19 cellular contexts compared by ENCODE assay signal in the genomic region with DNA sequence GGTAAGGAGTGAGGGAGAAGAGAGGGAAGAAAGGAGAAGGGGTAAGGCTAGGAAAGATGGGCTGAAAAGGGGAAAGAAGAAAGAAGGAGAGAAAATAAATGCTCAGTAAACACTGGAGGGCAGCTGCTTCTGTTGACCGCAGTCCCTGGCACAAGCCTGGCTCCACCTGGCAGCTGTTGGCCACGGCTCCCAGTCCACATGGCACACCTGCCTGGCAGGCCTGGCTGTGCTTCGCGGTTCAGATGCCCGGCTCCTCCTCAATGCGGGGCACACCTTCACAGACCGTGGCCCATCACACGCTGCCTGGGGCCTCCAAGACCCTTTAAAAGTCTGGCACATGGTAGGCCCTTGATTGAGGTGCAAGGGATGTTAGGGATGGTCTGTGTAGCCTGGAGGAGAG.
DNase-seq lines count a peak whose midpoint lies in the region; FAIRE-seq and TF ChIP-seq lines count a peak whose summit lies in the region.
"Had no signal": no experiment of that assay in that cellular context is flagged by ENCODE, and none has a peak within 500 bp of the region (broad histone marks: within the 10 kb centered on the region; RNA-seq: fewer than 3 reads in every experiment).

No MANE protein-coding gene starts in this region.

- no peak overlapping the region for H3K9ac ChIP-seq in kidney (ENCODE audit: low read length in 2 of 2)

- peak; percentile 26 for DNase-seq in DMS53 (lab: John Stamatoyannopoulos, UW)
- DNase-seq in DMS53 treated with DMSO at 0.1 percent for 48 hours (lab: John Stamatoyannopoulos, UW; ENCODE audit: unreplicated experiment): no peak
- DNase-seq in NCI-H774 (lab: John Stamatoyannopoulos, UW): peak; percentile 18
- peak; percentile 77 for DNase-seq in kidney
- DNase-seq in small intestine: peak; percentile 20
- DNase-seq in H7: no peak
- DNase-seq in activated effector memory CD4-positive, alpha-beta T cell treated with anti-CD3 and anti-CD28 coated beads, Interleukin-2, amount 50 U/mL, for 16 hours: no peak
- DNase-seq in esophagus muscularis mucosa (ENCODE audit: extremely low spot score): no peak
- DNase-seq: BE2C; CD8-positive, alpha-beta memory T cell; GDM1; NCI-H1436; NCI-H446; Right ventricle myocardium superior had no signal

- no peak for TF ChIP-seq EP300 in esophagus muscularis mucosa (IDR thresholded peaks at IDR 0.05)

- H3K4me1 ChIP-seq in kidney (ENCODE audit: control insufficient read depth in 1 of 2, insufficient read depth in 1 of 2, low read depth in 1 of 2, low read length in 2 of 2) (peaks cover 0 to 2% of the 10 kb centered on the region in 2 donors), small intestine (ENCODE audit: control insufficient read depth in 2 of 2, insufficient read depth in 1 of 2, low read depth in 1 of 2, low read length in 1 of 2) (no peaks in the 10 kb centered on the region), esophagus muscularis mucosa (peaks cover 17 to 27% (median 25%) of the 10 kb centered on the region in 4 donors)
- H3K4me1 ChIP-seq: Peyer's patch had no signal

- H3K9me3 ChIP-seq in kidney (ENCODE audit: control insufficient read depth in 1 of 2, low read length in 2 of 2): no peaks in the 10 kb centered on the region
- no peaks in the 10 kb centered on the region for H3K9me3 ChIP-seq in small intestine (ENCODE audit: control insufficient read depth, low read depth)
- H3K9me3 ChIP-seq in esophagus muscularis mucosa: no peaks in the 10 kb centered on the region
- H3K9me3 ChIP-seq: BE2C, Peyer's patch had no signal

- intact Hi-C loops in kidney (cut with DNase I): no loop called here
- intact Hi-C loops in esophagus muscularis mucosa (cut with DNase I): no loop called here

- no peak for TF ChIP-seq POLR2A in esophagus muscularis mucosa (IDR thresholded peaks at IDR 0.05; ENCODE audit: low read depth)

- H3K27ac ChIP-seq in kidney (ENCODE audit: low read depth in 2 of 2, low read length in 2 of 2) (no peak overlapping the region), small intestine (ENCODE audit: low read depth in 1 of 2, low read length in 1 of 2) (no peak overlapping the region), esophagus muscularis mucosa (replicated peaks in 1 of 4) (no peak overlapping the region)
- H3K27ac ChIP-seq: 22Rv1, Peyer's patch had no signal

- no peak for FAIRE-seq in kidney (lab: Jason Lieb, UNC)
- FAIRE-seq in small intestine (lab: Jason Lieb, UNC): no peak
- FAIRE-seq: GM12878, K562 had no signal

- H3K36me3 ChIP-seq in kidney (ENCODE audit: control insufficient read depth in 1 of 2, insufficient read depth in 2 of 2, low read length in 2 of 2) (no peaks in the 10 kb centered on the region), small intestine (ENCODE audit: control insufficient read depth in 2 of 2, insufficient read depth in 2 of 2, low read length in 2 of 2) (no peaks in the 10 kb centered on the region), H7 (replicated peaks; ENCODE audit: control insufficient read depth, insufficient read depth, low read length) (no peaks in the 10 kb centered on the region), esophagus muscularis mucosa (no peaks in the 10 kb centered on the region)
- H3K36me3 ChIP-seq: BE2C, Peyer's patch had no signal

- 30 to 86% (median 51%) methylated on average over 8 of the region's 8 CpGs for WGBS in small intestine, 3 donors
- 95% methylated on average over 8 of the region's 8 CpGs for WGBS in esophagus muscularis mucosa

- TF ChIP-seq CTCF in kidney (IDR thresholded peaks at IDR 0.05; ENCODE audit: borderline replicate concordance, extremely low read depth, insufficient read depth) (no peak), esophagus muscularis mucosa (IDR thresholded peaks at IDR 0.05) (no peak)

- H3K27me3 ChIP-seq in small intestine (ENCODE audit: control insufficient read depth in 2 of 2, insufficient read depth in 2 of 2, low read length in 2 of 2) (no peaks in the 10 kb centered on the region), H7 (ENCODE audit: control insufficient read depth, insufficient read depth, low read length) (no peaks in the 10 kb centered on the region; the same call in 1 of the 2 replicates), esophagus muscularis mucosa (no peaks in the 10 kb centered on the region)
- H3K27me3 ChIP-seq: BE2C, Peyer's patch had no signal

- H3K4me3 ChIP-seq in kidney (ENCODE audit: low read length in 2 of 2) (no peak overlapping the region), small intestine (ENCODE audit: low read depth in 1 of 2, low read length in 2 of 2) (no peak overlapping the region), H7 (ENCODE audit: insufficient read depth, low read depth, low read length) (no peak overlapping the region), esophagus muscularis mucosa (no peak overlapping the region)
- H3K4me3 ChIP-seq: GM12878, GM23338, K562, Peyer's patch had no signal

Comparison
In these comparisons a context has a peak if more than half of its experiments do, and no peak if none do; other contexts are left out.
1. DNase-seq: peak in DMS53 (single experiment), NCI-H774 (single experiment), kidney (single experiment) and small intestine (single experiment); none in DMS53 treated with DMSO at 0.1 percent for 48 hours (single experiment), H7 (single experiment), activated effector memory CD4-positive, alpha-beta T cell treated with anti-CD3 and anti-CD28 coated beads, Interleukin-2, amount 50 U/mL, for 16 hours (single experiment) and esophagus muscularis mucosa (single experiment).